In the genomic region with DNA sequence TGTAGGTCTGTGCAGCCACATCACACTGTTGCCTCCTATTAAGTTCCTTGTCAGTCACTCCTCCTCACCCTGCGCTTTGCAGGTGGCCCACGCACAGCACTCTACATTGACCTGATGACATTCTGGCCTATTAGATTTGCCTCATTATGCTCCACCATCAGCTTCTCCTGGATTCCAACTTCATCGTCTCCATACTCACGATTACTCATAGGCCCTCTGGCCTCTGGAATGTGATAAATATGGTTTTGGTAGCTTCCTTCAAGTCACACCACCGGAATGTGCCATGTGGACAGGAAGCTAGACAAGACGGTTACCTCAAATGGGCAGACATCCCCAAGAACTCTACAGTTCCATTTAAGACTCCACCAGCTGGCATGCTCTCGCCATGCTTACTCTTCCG, we compare ENCODE assay signal across 16 cellular contexts.
DNase-seq lines count a peak whose midpoint lies in the region; ATAC-seq, FAIRE-seq and TF ChIP-seq lines count a peak whose summit lies in the region.
"Had no signal": no experiment of that assay in that cellular context is flagged by ENCODE, and none has a peak within 500 bp of the region (broad histone marks: within the 10 kb centered on the region; RNA-seq: fewer than 3 reads in every experiment).

No MANE protein-coding gene starts in this region.

- TF ChIP-seq CTCF in HFF-Myc (IDR thresholded peaks at IDR 0.05; ENCODE audit: low read depth, low read length, missing control alignments) (no peak), foreskin fibroblast (IDR thresholded peaks at IDR 0.05; ENCODE audit: low read depth, low read length) (no peak)

- ATAC-seq in GM19351 (IDR thresholded peaks at IDR 0.05; ENCODE audit: unreplicated experiment) (no peak), GM21529 (IDR thresholded peaks at IDR 0.05; ENCODE audit: unreplicated experiment) (no peak)
- ATAC-seq: left ventricle myocardium superior, Right ventricle myocardium inferior had no signal

- no peak for FAIRE-seq in urothelium cell line (lab: Jason Lieb, UNC)
- FAIRE-seq: colon, GM19239 had no signal

- DNase-seq in HFF-Myc (ENCODE audit: extremely low read depth, low read depth) (peak; percentile 92), T1000 (lab: John Stamatoyannopoulos, UW) (peak; percentile 15), foreskin fibroblast (peak; percentile 86 to 90), urothelium cell line (ENCODE audit: low spot score) (peak; percentile 69), SIG-M5 treated with dmso at 0.1 percent for 504 hours (lab: John Stamatoyannopoulos, UW; ENCODE audit: unreplicated experiment) (no peak)
- DNase-seq: GOT3, left ventricle myocardium superior, NCI-H1417 treated with DMSO at 0.1 percent for 48 hours, NCI-H526, spleen had no signal

- no peak overlapping the region for H3K4me3 ChIP-seq in HFF-Myc (replicated peaks; ENCODE audit: low read depth, low read length)
- no peak overlapping the region for H3K4me3 ChIP-seq in foreskin fibroblast (ENCODE audit: low read depth in 1 of 2, low read length in 2 of 2)
- H3K4me3 ChIP-seq: spleen, thoracic aorta had no signal
